30 cellular contexts compared by ENCODE assay signal in the genomic region with DNA sequence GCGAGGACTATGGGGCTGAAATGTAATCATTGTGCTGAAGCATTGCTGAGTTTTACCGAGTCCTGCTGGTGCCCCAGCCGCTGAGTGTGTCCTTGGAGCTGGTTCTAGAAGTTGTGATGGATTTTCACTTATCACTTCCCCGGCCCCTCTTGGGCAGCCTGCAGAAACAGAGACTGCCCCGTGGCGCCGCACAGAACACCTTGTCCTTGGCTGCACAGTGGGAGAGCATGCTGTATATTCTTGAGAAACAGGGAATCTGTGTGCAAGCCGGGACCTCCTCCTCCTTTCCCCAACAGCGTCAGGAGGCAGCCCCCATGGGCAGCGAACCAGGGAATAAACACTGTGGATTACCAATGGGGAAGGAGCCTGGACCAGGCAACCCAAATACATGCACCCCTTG.
"Had no signal": no experiment of that assay in that cellular context is flagged by ENCODE, and none has a peak within 500 bp of the region (broad histone marks: within the 10 kb centered on the region; RNA-seq: fewer than 3 reads in every experiment).

No MANE protein-coding gene starts in this region.

- ATAC-seq: activated CD4-positive, alpha-beta T cell treated with anti-CD3 and anti-CD28 coated beads for 36 hours; activated CD8-positive, alpha-beta memory T cell treated with anti-CD3 and anti-CD28 coated beads, Interleukin-2, amount 10 ng/mL, durations not matched to agents 7 days and 5 days; activated CD8-positive, alpha-beta T cell treated with anti-CD3 and anti-CD28 coated beads, Interleukin-2, amount 10 ng/mL, durations not matched to agents 7 days and 5 days; activated naive CD4-positive, alpha-beta T cell treated with anti-CD3 and anti-CD28 coated beads, Interleukin-2, amount 50 U/mL, for 72 hours; activated T-cell treated with anti-CD3 and anti-CD28 coated beads, Interleukin-2, amount 50 U/mL, for 72 hours; esophagus mucosa; T-helper 17 cell had no signal

- H3K27me3 ChIP-seq: colonic mucosa had no signal

- H3K4me1 ChIP-seq: colonic mucosa had no signal

- H3K4me1 Mint-ChIP-seq: activated CD4-positive, alpha-beta T cell treated with anti-CD3 and anti-CD28 coated beads for 36 hours; activated CD4-positive, alpha-beta T cell treated with anti-CD3 and anti-CD28 coated beads, Interleukin-2, amount 10 ng/mL, durations not matched to agents 24 days and 14 days; activated CD8-positive, alpha-beta memory T cell treated with anti-CD3 and anti-CD28 coated beads, Interleukin-2, amount 10 ng/mL, durations not matched to agents 7 days and 5 days; activated naive CD8-positive, alpha-beta T cell treated with anti-CD3 and anti-CD28 coated beads, Interleukin-2, amount 10 ng/mL, durations not matched to agents 7 days and 5 days; endodermal cell had no signal

- H3K27me3 Mint-ChIP-seq: activated CD4-positive, alpha-beta T cell treated with anti-CD3 and anti-CD28 coated beads for 36 hours; activated CD4-positive, alpha-beta T cell treated with anti-CD3 and anti-CD28 coated beads, Interleukin-2, amount 10 ng/mL, durations not matched to agents 24 days and 14 days; activated CD8-positive, alpha-beta memory T cell treated with anti-CD3 and anti-CD28 coated beads, Interleukin-2, amount 10 ng/mL, durations not matched to agents 7 days and 5 days; activated naive CD4-positive, alpha-beta T cell treated with anti-CD3 and anti-CD28 coated beads, Interleukin-2, amount 10 ng/mL, durations not matched to agents 7 days and 5 days; activated naive CD8-positive, alpha-beta T cell treated with anti-CD3 and anti-CD28 coated beads, Interleukin-2, amount 10 ng/mL, durations not matched to agents 7 days and 5 days; activated T-cell treated with anti-CD3 and anti-CD28 coated beads, Interleukin-2, amount 50 U/mL, for 24 hours; dendritic cell treated with granulocyte-macrophage colony-stimulating factor and Interleukin-4, amounts not matched to agents 40 ng/mL and 50 ng/mL, for 4 days had no signal

- H3K4me3 Mint-ChIP-seq: activated CD4-positive, alpha-beta memory T cell treated with anti-CD3 and anti-CD28 coated beads for 36 hours; activated CD4-positive, alpha-beta T cell treated with anti-CD3 and anti-CD28 coated beads for 36 hours; activated CD4-positive, alpha-beta T cell treated with anti-CD3 and anti-CD28 coated beads, Interleukin-2, amount 10 ng/mL, durations not matched to agents 24 days and 14 days; activated CD8-positive, alpha-beta memory T cell treated with anti-CD3 and anti-CD28 coated beads, Interleukin-2, amount 10 ng/mL, durations not matched to agents 7 days and 5 days; activated CD8-positive, alpha-beta T cell treated with anti-CD3 and anti-CD28 coated beads, Interleukin-2, amount 10 ng/mL, durations not matched to agents 7 days and 5 days; activated naive CD4-positive, alpha-beta T cell treated with anti-CD3 and anti-CD28 coated beads, Interleukin-2, amount 10 ng/mL, durations not matched to agents 7 days and 5 days; activated naive CD8-positive, alpha-beta T cell treated with anti-CD3 and anti-CD28 coated beads, Interleukin-2, amount 10 ng/mL, durations not matched to agents 7 days and 5 days; activated T-cell treated with anti-CD3 and anti-CD28 coated beads, Interleukin-2, amount 50 U/mL, for 24 hours; activated T-cell treated with anti-CD3 and anti-CD28 coated beads, Interleukin-2, amount 50 U/mL, for 72 hours; dendritic cell treated with granulocyte-macrophage colony-stimulating factor and Interleukin-4, amounts not matched to agents 40 ng/mL and 50 ng/mL, for 4 days; endodermal cell; T-helper 17 cell had no signal

- H3K36me3 ChIP-seq: colonic mucosa had no signal

- H3K4me3 ChIP-seq: colonic mucosa, dorsolateral prefrontal cortex had no signal

- H3K27ac ChIP-seq: colonic mucosa, dorsolateral prefrontal cortex had no signal

- H3K27ac Mint-ChIP-seq: activated CD4-positive, alpha-beta memory T cell treated with anti-CD3 and anti-CD28 coated beads for 36 hours; activated CD4-positive, alpha-beta T cell treated with anti-CD3 and anti-CD28 coated beads for 36 hours; activated CD4-positive, alpha-beta T cell treated with anti-CD3 and anti-CD28 coated beads, Interleukin-2, amount 10 ng/mL, durations not matched to agents 24 days and 14 days; activated CD8-positive, alpha-beta memory T cell treated with anti-CD3 and anti-CD28 coated beads, Interleukin-2, amount 10 ng/mL, durations not matched to agents 7 days and 5 days; activated CD8-positive, alpha-beta T cell treated with anti-CD3 and anti-CD28 coated beads, Interleukin-2, amount 10 ng/mL, durations not matched to agents 7 days and 5 days; activated naive CD4-positive, alpha-beta T cell treated with anti-CD3 and anti-CD28 coated beads, Interleukin-2, amount 10 ng/mL, durations not matched to agents 7 days and 5 days; activated naive CD4-positive, alpha-beta T cell treated with anti-CD3 and anti-CD28 coated beads, Interleukin-2, amount 50 U/mL, for 72 hours; activated naive CD8-positive, alpha-beta T cell treated with anti-CD3 and anti-CD28 coated beads, Interleukin-2, amount 10 ng/mL, durations not matched to agents 7 days and 5 days; activated T-cell treated with anti-CD3 and anti-CD28 coated beads, Interleukin-2, amount 50 U/mL, for 24 hours; activated T-cell treated with anti-CD3 and anti-CD28 coated beads, Interleukin-2, amount 50 U/mL, for 72 hours; dendritic cell treated with granulocyte-macrophage colony-stimulating factor and Interleukin-4, amounts not matched to agents 40 ng/mL and 50 ng/mL, for 4 days; endodermal cell; T-helper 17 cell had no signal

- H3K36me3 Mint-ChIP-seq: activated CD4-positive, alpha-beta memory T cell treated with anti-CD3 and anti-CD28 coated beads for 36 hours; activated naive CD8-positive, alpha-beta T cell treated with anti-CD3 and anti-CD28 coated beads, Interleukin-2, amount 10 ng/mL, durations not matched to agents 7 days and 5 days had no signal

- H3K9me3 ChIP-seq: colonic mucosa had no signal

- DNase-seq: activated CD4-positive, alpha-beta memory T cell treated with anti-CD3 and anti-CD28 coated beads for 36 hours; activated CD4-positive, alpha-beta T cell treated with anti-CD3 and anti-CD28 coated beads for 36 hours; activated CD4-positive, alpha-beta T cell treated with anti-CD3 and anti-CD28 coated beads, Interleukin-2, amount 10 ng/mL, durations not matched to agents 24 days and 14 days; activated CD4-positive, CD25-positive, alpha-beta regulatory T cell; activated CD4-positive, CD25-positive, alpha-beta regulatory T cell treated with anti-CD3 and anti-CD28 coated beads, Interleukin-2, amount 50 U/mL, for 72 hours; activated CD8-positive, alpha-beta memory T cell treated with anti-CD3 and anti-CD28 coated beads, Interleukin-2, amount 10 ng/mL, durations not matched to agents 7 days and 5 days; activated CD8-positive, alpha-beta memory T cell treated with anti-CD3 and anti-CD28 coated beads, Interleukin-2, amount 50 U/mL, for 4 hours; activated CD8-positive, alpha-beta T cell treated with anti-CD3 and anti-CD28 coated beads, Interleukin-2, amount 10 ng/mL, durations not matched to agents 7 days and 5 days; activated gamma-delta T cell; activated naive CD4-positive, alpha-beta T cell; activated naive CD4-positive, alpha-beta T cell treated with anti-CD3 and anti-CD28 coated beads, Interleukin-2, amount 10 ng/mL, durations not matched to agents 7 days and 5 days; activated naive CD8-positive, alpha-beta T cell treated with anti-CD3 and anti-CD28 coated beads, Interleukin-2, amount 10 ng/mL, durations not matched to agents 7 days and 5 days; activated T-cell treated with anti-CD3 and anti-CD28 coated beads for 4 hours; activated T-cell treated with anti-CD3 and anti-CD28 coated beads, Interleukin-2, amount 50 U/mL, for 24 hours; activated T-cell treated with anti-CD3 and anti-CD28 coated beads, Interleukin-2, amount 50 U/mL, for 72 hours; amniotic stem cell; anterior cingulate cortex; caudate nucleus; cerebellar nuclear complex; colonic mucosa; dorsolateral prefrontal cortex; effector memory CD4-positive, alpha-beta T cell; endodermal cell; foreskin fibroblast; head of caudate nucleus; T-helper 1 cell; T-helper 17 cell had no signal
